Comparison of ENCODE assay signal across 19 cellular contexts in genomic region chr21:43816611-43817071, GRCh38. TPM values are rescaled to one million over a fixed set of nuclear protein-coding genes. Genes with fewer than 3 reads are reported as not detected.
DNase-seq lines count a peak whose midpoint lies in the region; TF ChIP-seq lines count a peak whose summit lies in the region.
"Had no signal": no experiment of that assay in that cellular context is flagged by ENCODE, and none has a peak within 500 bp of the region (broad histone marks: within the 10 kb centered on the region; RNA-seq: fewer than 3 reads in every experiment).

No MANE protein-coding gene starts in this region.

- H4K20me1 ChIP-seq in BLaER1 (peaks cover 4% of the 10 kb centered on the region; the same call in 1 of the 2 replicates), OCI-LY3 (ENCODE audit: insufficient read depth, low read length) (no peaks in the 10 kb centered on the region)

- H3K4me1 Mint-ChIP-seq in endodermal cell: peaks cover 8% of the 10 kb centered on the region

- no peak overlapping the region for H3K27ac ChIP-seq in BLaER1
- no peak overlapping the region for H3K27ac ChIP-seq in OCI-LY3 (ENCODE audit: low read length)
- H3K27ac ChIP-seq in endodermal cell (ENCODE audit: low read depth, low read length): no peak overlapping the region
- H3K27ac ChIP-seq: epithelial cell of prostate, left lung, neutrophil, SJSA1, tibial artery had no signal

- H3K36me3 ChIP-seq in BLaER1: peaks cover 8% of the 10 kb centered on the region; the same call in 1 of the 2 replicates
- H3K36me3 ChIP-seq in OCI-LY3 (replicated peaks; ENCODE audit: low read depth, low read length): no peaks in the 10 kb centered on the region
- H3K36me3 ChIP-seq in endodermal cell (ENCODE audit: control insufficient read depth, insufficient read depth, low read length): no peaks in the 10 kb centered on the region
- H3K36me3 ChIP-seq: left lung, neutrophil, SJSA1, tibial artery had no signal

- 86 to 88% methylated on average over 4 to 14 of the region's 14 CpGs for WGBS in endodermal cell (ENCODE audit: insufficient coverage in 1 of 2, insufficient read length in 1 of 2), 2 experiments

- H3K9me3 ChIP-seq in BLaER1 (peaks cover 16% of the 10 kb centered on the region), OCI-LY3 (ENCODE audit: insufficient read depth, low read length) (peaks cover 6% of the 10 kb centered on the region; the same call in 1 of the 2 replicates), endodermal cell (ENCODE audit: control insufficient read depth, low read length) (peaks cover 7% of the 10 kb centered on the region)
- H3K9me3 ChIP-seq: left lung, neutrophil, SJSA1 had no signal

- H3K4me3 Mint-ChIP-seq in endodermal cell: no peak overlapping the region
- H3K4me3 Mint-ChIP-seq: activated naive CD8-positive, alpha-beta T cell treated with anti-CD3 and anti-CD28 coated beads, Interleukin-2, amount 10 ng/mL, durations not matched to agents 7 days and 5 days; brain; stimulated activated naive B cell treated with anti-CD40 and anti-IgM and Interleukin-4, amounts not matched to agents 10 μg/mL and 1 μg/mL and 100 μg/mL, for 72 hours had no signal

- DNase-seq in GM13977 (ENCODE audit: low spot score): no peak
- peak; percentile 65 for DNase-seq in endodermal cell
- DNase-seq in T-helper 1 cell: no peak
- DNase-seq in SKM-1 (lab: John Stamatoyannopoulos, UW; ENCODE audit: unreplicated experiment): no peak
- no peak for DNase-seq in SHP77 treated with DMSO at 0.1 percent for 48 hours (lab: John Stamatoyannopoulos, UW)
- DNase-seq in DMS114 treated with DMSO at 0.1 percent for 48 hours (lab: John Stamatoyannopoulos, UW; ENCODE audit: unreplicated experiment): no peak
- DNase-seq: activated CD4-positive, CD25-positive, alpha-beta regulatory T cell treated with anti-CD3 and anti-CD28 coated beads, Interleukin-2, amount 50 U/mL, for 72 hours; activated naive CD8-positive, alpha-beta T cell treated with anti-CD3 and anti-CD28 coated beads, Interleukin-2, amount 10 ng/mL, durations not matched to agents 7 days and 5 days; NCI-H1048; NCI-H2029 treated with DMSO at 0.1 percent for 48 hours; stimulated activated naive B cell treated with anti-CD40 and anti-IgM and Interleukin-4, amounts not matched to agents 10 μg/mL and 1 μg/mL and 100 μg/mL, for 72 hours; tibial artery had no signal

- H3K27me3 ChIP-seq in BLaER1: no peaks in the 10 kb centered on the region
- 0 out of 2 replicates have a peak, but pooled peaks cover 2% of the 10 kb centered on the region for H3K27me3 ChIP-seq in OCI-LY3 (ENCODE audit: low read depth, low read length)
- no peaks in the 10 kb centered on the region for H3K27me3 ChIP-seq in endodermal cell (ENCODE audit: control insufficient read depth, insufficient read depth, low read length, poor library complexity, severe bottlenecking)
- H3K27me3 ChIP-seq: left lung, SJSA1 had no signal

- H3K27ac Mint-ChIP-seq in endodermal cell: no peak overlapping the region
- H3K27ac Mint-ChIP-seq: activated naive CD8-positive, alpha-beta T cell treated with anti-CD3 and anti-CD28 coated beads, Interleukin-2, amount 10 ng/mL, durations not matched to agents 7 days and 5 days; brain; stimulated activated naive B cell treated with anti-CD40 and anti-IgM and Interleukin-4, amounts not matched to agents 10 μg/mL and 1 μg/mL and 100 μg/mL, for 72 hours had no signal

- peaks cover 45% of the 10 kb centered on the region for H3K4me1 ChIP-seq in BLaER1
- peaks cover 13% of the 10 kb centered on the region for H3K4me1 ChIP-seq in OCI-LY3 (ENCODE audit: low read length)
- no peaks in the 10 kb centered on the region for H3K4me1 ChIP-seq in endodermal cell (ENCODE audit: control insufficient read depth, insufficient read depth, low read length)

- in situ Hi-C loops in GM13977 (cut with MboI; ENCODE audit: low pct_unique_long_range_greater_than_20kb, low sequenced_read_pairs, unreplicated experiment): no loop called here

- peaks cover 4% of the 10 kb centered on the region for H3K36me3 Mint-ChIP-seq in endodermal cell (ENCODE audit: low read depth)

- H3K27me3 Mint-ChIP-seq in endodermal cell (ENCODE audit: insufficient read depth): no peaks in the 10 kb centered on the region
- H3K27me3 Mint-ChIP-seq: activated naive CD8-positive, alpha-beta T cell treated with anti-CD3 and anti-CD28 coated beads, Interleukin-2, amount 10 ng/mL, durations not matched to agents 7 days and 5 days had no signal

- peaks cover 20% of the 10 kb centered on the region for H3K9me3 Mint-ChIP-seq in endodermal cell

- no peaks in the 10 kb centered on the region for H3K79me2 ChIP-seq in OCI-LY3 (ENCODE audit: low read length)

- H3K4me2 ChIP-seq in BLaER1 (peak overlapping the region; percentile 66), OCI-LY3 (ENCODE audit: low read length) (no peak overlapping the region)

- H3K4me3 ChIP-seq in BLaER1 (no peak overlapping the region), OCI-LY3 (ENCODE audit: low read length) (no peak overlapping the region), endodermal cell (ENCODE audit: low read length) (no peak overlapping the region)
- H3K4me3 ChIP-seq: left lung, SJSA1, tibial artery had no signal

- H3K9ac ChIP-seq in BLaER1 (no peak overlapping the region), OCI-LY3 (ENCODE audit: low read length) (no peak overlapping the region), endodermal cell (ENCODE audit: extremely low read depth, low read length, poor library complexity, severe bottlenecking) (no peak overlapping the region)

- no peak overlapping the region for H2AFZ ChIP-seq in OCI-LY3 (ENCODE audit: low read depth, low read length)

- TF ChIP-seq CTCF in GM13977 (IDR thresholded peaks at IDR 0.05; ENCODE audit: extremely low read depth, insufficient read depth, missing control alignments) (peak; percentile 28), OCI-LY3 (IDR thresholded peaks at IDR 0.05; ENCODE audit: low read depth, low read length) (peak; percentile 21), endodermal cell (conservative IDR thresholded peaks at IDR 0.05) (peak; percentile 46)

RNA-seq across cellular contexts. Expression of gene RRP1, which starts 27.3 kb away (rescaled TPM):
- total RNA-seq in endodermal cell: 10 to 100 TPM; 36.4 to 36.7 TPM
- 29.7 TPM for polyA plus RNA-seq in endodermal cell (2013, experiment 1 of 2)
- polyA plus RNA-seq in endodermal cell (2013, experiment 2 of 2): 24.5 TPM

RNA-seq across cellular contexts. Expression of gene CSTB, which starts 40.5 kb away (rescaled TPM):
- total RNA-seq in endodermal cell: 10 to 100 TPM; 50.0 to 54.5 TPM
- polyA plus RNA-seq in endodermal cell (2013, experiment 1 of 2): 36.1 TPM
- polyA plus RNA-seq in endodermal cell (2013, experiment 2 of 2): 33.5 TPM

RNA-seq across cellular contexts. Expression of gene AGPAT3, which starts 48.4 kb away (rescaled TPM):
- 10 to 100 TPM; 44.0 to 74.4 TPM for total RNA-seq in endodermal cell
- polyA plus RNA-seq in endodermal cell (2013, experiment 1 of 2): 22.2 TPM
- 21.4 TPM for polyA plus RNA-seq in endodermal cell (2013, experiment 2 of 2)
